ENCODE assay signal across 8 cellular contexts in the genomic region with DNA sequence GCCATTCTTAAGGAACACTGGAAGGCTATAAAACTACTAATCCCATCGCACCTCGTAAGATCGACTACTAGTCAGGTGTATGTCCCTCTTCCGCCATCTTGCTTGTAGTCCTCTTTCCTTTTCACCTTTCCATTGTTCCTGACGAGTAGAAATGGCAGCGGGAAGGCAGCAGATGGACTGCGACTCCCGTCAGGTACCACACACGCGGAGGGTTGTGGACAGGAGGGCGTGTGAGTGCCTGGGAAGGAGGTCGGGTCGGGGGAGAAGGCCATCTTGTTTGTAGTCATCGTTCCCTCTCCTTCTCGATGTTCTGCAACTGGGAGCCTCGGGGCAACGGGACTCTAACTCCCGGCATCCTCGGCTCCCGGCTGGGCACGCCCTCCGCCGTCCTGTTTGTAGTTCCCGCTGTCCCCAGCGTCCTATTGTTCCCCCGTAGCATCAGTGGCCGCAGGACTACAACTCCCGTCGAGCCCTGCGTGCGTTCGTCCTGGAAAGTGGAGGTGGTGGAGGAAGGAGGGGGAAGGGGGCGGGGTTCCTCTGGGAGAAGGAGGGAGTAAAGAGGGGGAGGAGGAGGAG. TPM values are rescaled to one million over a fixed set of nuclear protein-coding genes. Genes with fewer than 3 reads are reported as not detected.
DNase-seq lines count a peak whose midpoint lies in the region; ATAC-seq, FAIRE-seq and TF ChIP-seq lines count a peak whose summit lies in the region.

No MANE protein-coding gene starts in this region.

- ATAC-seq in HG02884 (IDR thresholded peaks at IDR 0.05; ENCODE audit: unreplicated experiment) (peak; percentile 67), pancreas (peak; percentile 69 to 83 (median 76))

- H3K4me3 ChIP-seq in pancreas (peak overlapping the region; percentile 29 to 70 (median 55)), thyroid gland (replicated peaks in 1 of 3) (peak overlapping the region; percentile 9 to 84 (median 18))

- in situ Hi-C loops in GM13976 (cut with MboI; ENCODE audit: low sequenced_read_pairs, unreplicated experiment), result no loop called here

- no peak for FAIRE-seq in pancreas (lab: Jason Lieb, UNC)

- H3K9me3 ChIP-seq in pancreas, result no peaks in the 10 kb centered on the region
- H3K9me3 ChIP-seq in thyroid gland, result no peaks in the 10 kb centered on the region

- intact Hi-C loops in cardiac septum (cut with DNase I) (loop anchor here (2.0 to 5.0 kb wide), 3 partner anchors 26 to 266 kb away; partner anchors contain the start of genes CTF1, FBRS and ZNF629), pancreas (cut with DNase I) (no loop called here), thyroid gland (cut with DNase I) (no loop called here)

- TF ChIP-seq CTCF in GM13976 (IDR thresholded peaks at IDR 0.05; ENCODE audit: borderline replicate concordance, control extremely low read depth, extremely low read depth, insufficient read depth, missing control alignments) (no peak), pancreas (IDR thresholded peaks at IDR 0.05) (no peak), thyroid gland (IDR thresholded peaks at IDR 0.05) (no peak)

- H3K27ac ChIP-seq in adipose tissue (ENCODE audit: low read depth, low read length), result peak overlapping the region; percentile 48
- peak overlapping the region; percentile 78 to 95 (median 88) for H3K27ac ChIP-seq in pancreas
- peak overlapping the region; percentile 92 to 94 (median 93) for H3K27ac ChIP-seq in thyroid gland

- H3K27me3 ChIP-seq in pancreas (no peaks in the 10 kb centered on the region), thyroid gland (no peaks in the 10 kb centered on the region)

- TF ChIP-seq POLR2A in thyroid gland (IDR thresholded peaks at IDR 0.05), result peak in 1 of 2 donors; percentile 48

- 0 to 1% (median 0%) methylated on average over 27 to 32 of the region's 33 CpGs for WGBS in adipose tissue, 3 donors
- WGBS in pancreas, 2 donors, result 1% methylated on average over 32 to 33 of the region's 33 CpGs
- WGBS in thyroid gland, 2 donors, result 1% methylated on average over 27 to 29 of the region's 33 CpGs

- DNase-seq in GM13976 (ENCODE audit: low spot score) (peak; percentile 96), NCI-H146 (lab: John Stamatoyannopoulos, UW) (peak; percentile 100), T follicular helper cell (ENCODE audit: low read depth) (peak; percentile 95), cardiac septum (ENCODE audit: low spot score) (peak; percentile 100), pancreas (peak; percentile 92 to 100 (median 99)), thyroid gland (peak; percentile 100)

- H3K4me1 ChIP-seq in pancreas (no peaks in the 10 kb centered on the region), thyroid gland (peaks cover 9 to 10% of the 10 kb centered on the region in 2 donors)

- H3K36me3 ChIP-seq in pancreas (no peaks in the 10 kb centered on the region), thyroid gland (no peaks in the 10 kb centered on the region)

RNA-seq across cellular contexts. Expression of gene FBXL19, which starts 0.3 kb away (rescaled TPM):
- polyA plus RNA-seq in adipose tissue, result 1 to 10 TPM; 3.6 to 9.1 (median 5.3) TPM
- 8.0 TPM for total RNA-seq in cardiac septum
- 10 to 100 TPM in 1 of 6 donors, 1 to 10 TPM in 5; 3.8 to 13.5 (median 4.6) TPM for total RNA-seq in pancreas
- 10 to 100 TPM; 10.1 to 26.8 TPM for polyA plus RNA-seq in pancreas
- total RNA-seq in thyroid gland, result 10 to 100 TPM; 11.7 to 24.0 (median 14.4) TPM

RNA-seq across cellular contexts. Expression of gene ORAI3, which starts 25.8 kb away (rescaled TPM):
- polyA plus RNA-seq in adipose tissue, result 10 to 100 TPM; 11.3 to 16.3 (median 14.6) TPM
- total RNA-seq in cardiac septum, result 9.5 TPM
- 10 to 100 TPM in 4 of 6 donors, 1 to 10 TPM in 2; 8.6 to 12.5 (median 11.4) TPM for total RNA-seq in pancreas
- polyA plus RNA-seq in pancreas, result 10 to 100 TPM in 1 of 2 donors, 1 to 10 TPM in 1; 9.5 to 10.3 TPM
- 10 to 100 TPM; 32.9 to 49.5 (median 40.2) TPM for total RNA-seq in thyroid gland

RNA-seq across cellular contexts. Expression of gene CTF1, which starts 26.6 kb away (rescaled TPM):
- polyA plus RNA-seq in adipose tissue, result 1 to 10 TPM; 1.9 to 9.2 (median 5.8) TPM
- total RNA-seq in cardiac septum, result 17.7 TPM
- total RNA-seq in pancreas, result 1 to 10 TPM; 1.6 to 3.2 (median 1.9) TPM
- 1 to 10 TPM; 2.5 to 2.9 TPM for polyA plus RNA-seq in pancreas
- total RNA-seq in thyroid gland, result 1 to 10 TPM; 2.6 to 7.5 (median 5.6) TPM

RNA-seq across cellular contexts. Expression of gene BCL7C, which starts 29.2 kb away (rescaled TPM):
- polyA plus RNA-seq in adipose tissue (10 to 100 TPM; 11.8 to 52.1 (median 22.0) TPM), pancreas (10 to 100 TPM; 22.3 to 29.3 TPM)
- total RNA-seq in cardiac septum (27.6 TPM), pancreas (10 to 100 TPM in 4 of 6 donors, 1 to 10 TPM in 2; 9.2 to 14.1 (median 10.7) TPM), thyroid gland (10 to 100 TPM; 43.6 to 67.6 (median 47.9) TPM)

RNA-seq across cellular contexts. Expression of gene SETD1A, which starts 34.5 kb away (rescaled TPM):
- polyA plus RNA-seq in adipose tissue, result 10 to 100 TPM in 2 of 3 donors, 1 to 10 TPM in 1; 5.1 to 13.0 (median 10.8) TPM
- 9.6 TPM for total RNA-seq in cardiac septum
- total RNA-seq in pancreas, result 10 to 100 TPM in 1 of 6 donors, 1 to 10 TPM in 5; 6.5 to 10.6 (median 8.3) TPM
- 10 to 100 TPM; 12.8 to 17.9 TPM for polyA plus RNA-seq in pancreas
- 10 to 100 TPM in 2 of 4 donors, 1 to 10 TPM in 2; 7.7 to 11.4 (median 9.2) TPM for total RNA-seq in thyroid gland

Comparison
In these comparisons a context has a peak if more than half of its experiments do, and no peak if none do; other contexts are left out.
1. Peak in every context shown above with its lines: DNase-seq, ATAC-seq, H3K4me3 ChIP-seq and H3K27ac ChIP-seq.